Comparison of ENCODE assay signal across 14 cellular contexts in the genomic region with DNA sequence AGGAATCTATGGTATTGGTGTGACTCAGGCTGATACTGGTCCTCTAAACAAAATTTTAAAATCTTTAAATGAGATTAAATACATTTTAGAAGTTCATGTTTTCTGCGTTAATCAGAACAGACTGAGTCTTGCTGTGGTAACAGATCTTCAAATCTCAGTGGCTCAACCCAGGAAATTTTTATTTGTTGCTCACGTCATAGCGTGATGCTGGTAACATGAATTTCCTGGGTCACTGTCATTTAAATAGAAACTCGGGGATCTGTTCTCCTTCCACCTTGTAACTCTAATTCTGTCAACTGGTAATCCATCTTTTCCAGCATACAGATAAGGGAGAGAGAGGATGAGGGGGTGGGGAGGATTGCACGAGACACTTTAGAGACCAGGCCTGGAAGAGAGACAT.
A peak's percentile ranks its signal among the peaks of the same experiment; 100 is the strongest.
DNase-seq lines count a peak whose midpoint lies in the region; ATAC-seq lines count a peak whose summit lies in the region.
"Had no signal": no experiment of that assay in that cellular context is flagged by ENCODE, and none has a peak within 500 bp of the region (broad histone marks: within the 10 kb centered on the region; RNA-seq: fewer than 3 reads in every experiment).

No MANE protein-coding gene starts in this region.

- H3K36me3 ChIP-seq in mesenchymal stem cell (ENCODE audit: control insufficient read depth in 1 of 2, insufficient read depth in 2 of 2, low read depth in 1 of 2, low read length in 2 of 2), result no peaks in the 10 kb centered on the region
- H3K36me3 ChIP-seq: BLaER1 had no signal

- no peak for ATAC-seq in activated T-cell treated with anti-CD3 and anti-CD28 coated beads, Interleukin-2, amount 50 U/mL, for 72 hours (replicated peaks in 1 of 2)
- ATAC-seq in GM21390 (IDR thresholded peaks at IDR 0.05; ENCODE audit: unreplicated experiment) (no peak), GM18520 (IDR thresholded peaks at IDR 0.05; ENCODE audit: unreplicated experiment) (no peak)

- peaks cover 3% of the 10 kb centered on the region for H3K36me3 Mint-ChIP-seq in activated T-cell treated with anti-CD3 and anti-CD28 coated beads, Interleukin-2, amount 50 U/mL, for 24 hours (ENCODE audit: low read depth)
- H3K36me3 Mint-ChIP-seq in activated T-cell treated with anti-CD3 and anti-CD28 coated beads, Interleukin-2, amount 50 U/mL, for 72 hours (ENCODE audit: insufficient read depth in 2 of 2), result peaks cover 4 to 11% of the 10 kb centered on the region in 2 donors
- H3K36me3 Mint-ChIP-seq: CD4-positive, CD25-positive, alpha-beta regulatory T cell had no signal

- no peak overlapping the region for H2BK15ac ChIP-seq in mesenchymal stem cell (ENCODE audit: low read depth, poor library complexity, severe bottlenecking)

- peaks cover 13% of the 10 kb centered on the region for H3K9me3 Mint-ChIP-seq in activated T-cell treated with anti-CD3 and anti-CD28 coated beads, Interleukin-2, amount 50 U/mL, for 24 hours
- peaks cover 3 to 7% of the 10 kb centered on the region in 2 donors for H3K9me3 Mint-ChIP-seq in activated T-cell treated with anti-CD3 and anti-CD28 coated beads, Interleukin-2, amount 50 U/mL, for 72 hours

- no peak overlapping the region for H4K91ac ChIP-seq in mesenchymal stem cell (ENCODE audit: low read length)

- H3K27ac ChIP-seq in mesenchymal stem cell (ENCODE audit: low read length, poor library complexity, severe bottlenecking), result no peak overlapping the region
- H3K27ac ChIP-seq: BLaER1 had no signal

- H3K4ac ChIP-seq in mesenchymal stem cell (ENCODE audit: low read depth in 1 of 2, low read length in 2 of 2), result no peak overlapping the region

- H3K4me3 Mint-ChIP-seq in activated T-cell treated with anti-CD3 and anti-CD28 coated beads, Interleukin-2, amount 50 U/mL, for 24 hours, result no peak overlapping the region
- H3K4me3 Mint-ChIP-seq in activated T-cell treated with anti-CD3 and anti-CD28 coated beads, Interleukin-2, amount 50 U/mL, for 72 hours, result no peak overlapping the region

- peak overlapping the region; percentile 27 for H3K27ac Mint-ChIP-seq in activated T-cell treated with anti-CD3 and anti-CD28 coated beads, Interleukin-2, amount 50 U/mL, for 24 hours
- no peak overlapping the region for H3K27ac Mint-ChIP-seq in activated T-cell treated with anti-CD3 and anti-CD28 coated beads, Interleukin-2, amount 50 U/mL, for 72 hours
- H3K27ac Mint-ChIP-seq: HFFc6 had no signal

- H3K79me1 ChIP-seq in mesenchymal stem cell (replicated peaks; ENCODE audit: low read length, poor library complexity, severe bottlenecking), result no peaks in the 10 kb centered on the region

- H3K4me3 ChIP-seq in mesenchymal stem cell (ENCODE audit: insufficient read depth in 1 of 2, low read depth in 1 of 2, low read length in 2 of 2), result no peak overlapping the region
- H3K4me3 ChIP-seq: BLaER1 had no signal

- peaks cover 66% of the 10 kb centered on the region for H3K4me1 Mint-ChIP-seq in activated T-cell treated with anti-CD3 and anti-CD28 coated beads, Interleukin-2, amount 50 U/mL, for 24 hours (ENCODE audit: low read depth)
- peaks cover 67% of the 10 kb centered on the region for H3K4me1 Mint-ChIP-seq in activated T-cell treated with anti-CD3 and anti-CD28 coated beads, Interleukin-2, amount 50 U/mL, for 72 hours (ENCODE audit: low read depth)

- H3K4me1 ChIP-seq in mesenchymal stem cell (ENCODE audit: control insufficient read depth, insufficient read depth, low read depth, low read length), result peaks cover 11% of the 10 kb centered on the region

- no peak overlapping the region for H3K23ac ChIP-seq in mesenchymal stem cell (ENCODE audit: low read length in 2 of 2)

- H2BK120ac ChIP-seq in mesenchymal stem cell (ENCODE audit: low read depth, low read length), result no peak overlapping the region

- H2AFZ ChIP-seq in mesenchymal stem cell (ENCODE audit: low read depth, low read length), result no peak overlapping the region

- peak overlapping the region in 1 of 2 experiments; percentile 52 for H2BK12ac ChIP-seq in mesenchymal stem cell (ENCODE audit: low read length in 2 of 2)

- no peak overlapping the region for H2BK5ac ChIP-seq in mesenchymal stem cell (ENCODE audit: low read depth, low read length, poor library complexity, severe bottlenecking)

- H3K14ac ChIP-seq in mesenchymal stem cell (ENCODE audit: low read length in 2 of 2), result no peak overlapping the region

- no peak overlapping the region for H3K9ac ChIP-seq in mesenchymal stem cell (ENCODE audit: low read length)
- H3K9ac ChIP-seq: BLaER1 had no signal

- DNase-seq in activated T-cell treated with anti-CD3 and anti-CD28 coated beads, Interleukin-2, amount 50 U/mL, for 24 hours, result no peak
- no peak for DNase-seq in activated T-cell treated with anti-CD3 and anti-CD28 coated beads, Interleukin-2, amount 50 U/mL, for 72 hours
- DNase-seq in amniotic epithelial cell (ENCODE audit: low read depth) (peak; percentile 75), mesenchymal stem cell (peak; percentile 62), NCI-H1436 (lab: John Stamatoyannopoulos, UW) (no peak)
- DNase-seq: 8988T; AML-193; CD4-positive, CD25-positive, alpha-beta regulatory T cell; DMS79; HCEC 1CT; HFFc6 had no signal

- H3K27me3 ChIP-seq in mesenchymal stem cell (ENCODE audit: control insufficient read depth in 1 of 2, insufficient read depth in 1 of 2, low read length in 2 of 2), result no peaks in the 10 kb centered on the region
- H3K27me3 ChIP-seq: BLaER1 had no signal

- no peaks in the 10 kb centered on the region for H3K9me3 ChIP-seq in mesenchymal stem cell (ENCODE audit: control insufficient read depth, low read length)

- peak overlapping the region; percentile 12 for H4K8ac ChIP-seq in mesenchymal stem cell (ENCODE audit: low read length)

- no peak overlapping the region for H3K18ac ChIP-seq in mesenchymal stem cell (ENCODE audit: low read depth in 1 of 2, low read length in 2 of 2)

- no peaks in the 10 kb centered on the region for H3K27me3 Mint-ChIP-seq in activated T-cell treated with anti-CD3 and anti-CD28 coated beads, Interleukin-2, amount 50 U/mL, for 24 hours
- no peaks in the 10 kb centered on the region for H3K27me3 Mint-ChIP-seq in activated T-cell treated with anti-CD3 and anti-CD28 coated beads, Interleukin-2, amount 50 U/mL, for 72 hours (ENCODE audit: low read depth)

- no peak overlapping the region for H3K4me2 ChIP-seq in mesenchymal stem cell (ENCODE audit: low read length, poor library complexity, severe bottlenecking)
- H3K4me2 ChIP-seq: BLaER1 had no signal

- WGBS in mesenchymal stem cell, result 88% methylated on average over 3 of the region's 5 CpGs

- no peak overlapping the region for H2AK5ac ChIP-seq in mesenchymal stem cell (ENCODE audit: low read length, severe bottlenecking)

Comparison
In these comparisons a context has a peak if more than half of its experiments do, and no peak if none do; other contexts are left out.
1. DNase-seq: peak in amniotic epithelial cell (single experiment) and mesenchymal stem cell (single experiment); none in activated T-cell treated with anti-CD3 and anti-CD28 coated beads, Interleukin-2, amount 50 U/mL, for 24 hours (single experiment), activated T-cell treated with anti-CD3 and anti-CD28 coated beads, Interleukin-2, amount 50 U/mL, for 72 hours (0 of 2) and NCI-H1436 (single experiment).